In the genomic region with DNA sequence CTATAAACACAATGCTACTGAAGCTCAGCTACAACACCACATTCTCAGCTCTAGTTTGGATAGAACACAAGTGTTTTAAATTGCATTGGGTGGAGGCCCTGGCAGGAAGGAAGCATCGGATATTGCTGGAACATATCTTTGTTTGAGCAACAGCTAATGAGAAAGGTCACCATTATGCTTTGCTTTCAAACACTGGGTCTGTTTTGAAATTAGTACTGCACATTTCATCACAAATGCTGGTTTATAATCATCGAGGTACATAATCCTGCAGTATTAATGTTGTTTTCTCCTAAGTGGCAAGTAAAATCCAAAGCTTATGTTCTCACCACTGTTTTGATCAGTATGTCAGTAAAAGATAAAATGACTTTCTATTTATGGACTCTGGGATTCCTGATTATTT, we compare ENCODE assay signal across 1 cellular context.
TF ChIP-seq lines count a peak whose summit lies in the region.

No MANE protein-coding gene starts in this region.

TF ChIP-seq in HCT116, 20 proteins besides CTCF, POLR2A, EP300 and RAD21 (continued from another document):
- TF ChIP-seq SP1 (IDR thresholded peaks at IDR 0.05; ENCODE audit: low read depth) = peak; percentile 21; the same call in 1 of the 2 replicates
TF ChIP-seq in HCT116: peak in this region for 1.
